ENCODE assay signal across 1 cellular context in the genomic region with DNA sequence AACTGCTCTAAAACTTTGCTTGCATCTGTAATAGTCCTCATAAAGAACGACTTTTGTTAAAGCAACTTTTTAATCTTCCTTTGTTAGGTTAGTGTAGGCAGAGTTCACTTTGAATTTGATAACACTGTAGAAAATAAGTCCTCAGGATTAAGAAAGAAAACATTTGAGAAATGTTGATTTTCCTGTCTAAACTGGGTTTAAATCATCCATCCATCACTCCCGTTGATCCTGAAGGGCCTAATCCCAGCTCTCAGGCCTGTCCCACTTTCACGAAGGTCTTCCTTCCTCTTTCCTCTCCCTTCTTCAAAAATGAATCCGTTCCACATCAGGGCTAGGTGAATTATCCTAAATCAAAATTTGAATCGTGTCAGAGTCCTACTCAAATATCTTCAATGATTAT.
TF ChIP-seq lines count a peak whose summit lies in the region.

No MANE protein-coding gene starts in this region.

TF ChIP-seq in HepG2, 621 proteins besides CTCF, POLR2A, EP300 and RAD21:
- TF ChIP-seq GPN1 (CRISPR knock-in tag; IDR thresholded peaks at IDR 0.05; ENCODE audit: borderline replicate concordance): no peak
- TF ChIP-seq HMGA1 (CRISPR knock-in tag; conservative IDR thresholded peaks at IDR 0.05): no peak
- no peak for TF ChIP-seq ZNF292 (CRISPR knock-in tag; IDR thresholded peaks at IDR 0.05; ENCODE audit: borderline replicate concordance, low read depth)
- TF ChIP-seq, protein P1, sequence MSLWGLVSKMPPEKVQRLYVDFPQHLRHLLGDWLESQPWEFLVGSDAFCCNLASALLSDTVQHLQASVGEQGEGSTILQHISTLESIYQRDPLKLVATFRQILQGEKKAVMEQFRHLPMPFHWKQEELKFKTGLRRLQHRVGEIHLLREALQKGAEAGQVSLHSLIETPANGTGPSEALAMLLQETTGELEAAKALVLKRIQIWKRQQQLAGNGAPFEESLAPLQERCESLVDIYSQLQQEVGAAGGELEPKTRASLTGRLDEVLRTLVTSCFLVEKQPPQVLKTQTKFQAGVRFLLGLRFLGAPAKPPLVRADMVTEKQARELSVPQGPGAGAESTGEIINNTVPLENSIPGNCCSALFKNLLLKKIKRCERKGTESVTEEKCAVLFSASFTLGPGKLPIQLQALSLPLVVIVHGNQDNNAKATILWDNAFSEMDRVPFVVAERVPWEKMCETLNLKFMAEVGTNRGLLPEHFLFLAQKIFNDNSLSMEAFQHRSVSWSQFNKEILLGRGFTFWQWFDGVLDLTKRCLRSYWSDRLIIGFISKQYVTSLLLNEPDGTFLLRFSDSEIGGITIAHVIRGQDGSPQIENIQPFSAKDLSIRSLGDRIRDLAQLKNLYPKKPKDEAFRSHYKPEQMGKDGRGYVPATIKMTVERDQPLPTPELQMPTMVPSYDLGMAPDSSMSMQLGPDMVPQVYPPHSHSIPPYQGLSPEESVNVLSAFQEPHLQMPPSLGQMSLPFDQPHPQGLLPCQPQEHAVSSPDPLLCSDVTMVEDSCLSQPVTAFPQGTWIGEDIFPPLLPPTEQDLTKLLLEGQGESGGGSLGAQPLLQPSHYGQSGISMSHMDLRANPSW (CRISPR knock-in tag; IDR thresholded peaks at IDR 0.05; ENCODE audit: borderline replicate concordance): no peak
- TF ChIP-seq, protein P2, sequence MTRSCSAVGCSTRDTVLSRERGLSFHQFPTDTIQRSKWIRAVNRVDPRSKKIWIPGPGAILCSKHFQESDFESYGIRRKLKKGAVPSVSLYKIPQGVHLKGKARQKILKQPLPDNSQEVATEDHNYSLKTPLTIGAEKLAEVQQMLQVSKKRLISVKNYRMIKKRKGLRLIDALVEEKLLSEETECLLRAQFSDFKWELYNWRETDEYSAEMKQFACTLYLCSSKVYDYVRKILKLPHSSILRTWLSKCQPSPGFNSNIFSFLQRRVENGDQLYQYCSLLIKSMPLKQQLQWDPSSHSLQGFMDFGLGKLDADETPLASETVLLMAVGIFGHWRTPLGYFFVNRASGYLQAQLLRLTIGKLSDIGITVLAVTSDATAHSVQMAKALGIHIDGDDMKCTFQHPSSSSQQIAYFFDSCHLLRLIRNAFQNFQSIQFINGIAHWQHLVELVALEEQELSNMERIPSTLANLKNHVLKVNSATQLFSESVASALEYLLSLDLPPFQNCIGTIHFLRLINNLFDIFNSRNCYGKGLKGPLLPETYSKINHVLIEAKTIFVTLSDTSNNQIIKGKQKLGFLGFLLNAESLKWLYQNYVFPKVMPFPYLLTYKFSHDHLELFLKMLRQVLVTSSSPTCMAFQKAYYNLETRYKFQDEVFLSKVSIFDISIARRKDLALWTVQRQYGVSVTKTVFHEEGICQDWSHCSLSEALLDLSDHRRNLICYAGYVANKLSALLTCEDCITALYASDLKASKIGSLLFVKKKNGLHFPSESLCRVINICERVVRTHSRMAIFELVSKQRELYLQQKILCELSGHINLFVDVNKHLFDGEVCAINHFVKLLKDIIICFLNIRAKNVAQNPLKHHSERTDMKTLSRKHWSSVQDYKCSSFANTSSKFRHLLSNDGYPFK (CRISPR knock-in tag; IDR thresholded peaks at IDR 0.05; ENCODE audit: borderline replicate concordance): no peak
- no peak for TF ChIP-seq ZKSCAN8 (CRISPR knock-in tag; IDR thresholded peaks at IDR 0.05; ENCODE audit: borderline replicate concordance)
- no peak for TF ChIP-seq ZNF251 (CRISPR knock-in tag; IDR thresholded peaks at IDR 0.05)
- TF ChIP-seq, protein P3, sequence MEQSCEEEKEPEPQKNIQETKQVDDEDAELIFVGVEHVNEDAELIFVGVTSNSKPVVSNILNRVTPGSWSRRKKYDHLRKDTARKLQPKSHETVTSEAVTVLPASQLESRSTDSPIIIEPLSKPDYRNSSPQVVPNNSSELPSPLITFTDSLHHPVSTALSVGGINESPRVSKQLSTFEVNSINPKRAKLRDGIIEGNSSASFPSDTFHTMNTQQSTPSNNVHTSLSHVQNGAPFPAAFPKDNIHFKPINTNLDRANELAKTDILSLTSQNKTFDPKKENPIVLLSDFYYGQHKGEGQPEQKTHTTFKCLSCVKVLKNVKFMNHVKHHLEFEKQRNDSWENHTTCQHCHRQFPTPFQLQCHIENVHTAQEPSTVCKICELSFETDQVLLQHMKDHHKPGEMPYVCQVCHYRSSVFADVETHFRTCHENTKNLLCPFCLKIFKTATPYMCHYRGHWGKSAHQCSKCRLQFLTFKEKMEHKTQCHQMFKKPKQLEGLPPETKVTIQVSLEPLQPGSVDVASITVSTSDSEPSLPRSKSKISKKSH (CRISPR knock-in tag; IDR thresholded peaks at IDR 0.05; ENCODE audit: borderline replicate concordance): no peak
- no peak for TF ChIP-seq TARDBP (CRISPR knock-in tag; IDR thresholded peaks at IDR 0.05)
